11 cellular contexts compared by ENCODE assay signal in the genomic region with DNA sequence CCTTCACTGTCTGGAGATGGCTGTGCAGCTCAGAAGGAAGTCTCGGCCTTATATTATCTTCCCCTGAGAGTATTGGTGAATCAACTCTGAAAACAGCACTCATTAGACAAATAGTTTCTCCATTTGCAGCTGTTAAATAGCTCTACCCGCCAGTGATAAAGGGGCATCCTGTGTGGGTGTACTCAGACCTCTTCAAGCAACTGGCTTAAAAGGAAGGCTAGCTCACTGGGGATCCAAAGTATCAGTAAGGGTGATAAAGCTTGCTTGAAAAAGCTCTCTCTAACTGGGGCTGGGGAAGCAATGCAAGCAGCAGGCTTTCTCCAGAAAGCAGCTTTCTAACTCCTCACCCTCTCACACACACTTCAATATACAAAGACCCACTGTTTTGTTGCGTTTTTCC.
A peak's percentile ranks its signal among the peaks of the same experiment; 100 is the strongest.
DNase-seq lines count a peak whose midpoint lies in the region; ATAC-seq and TF ChIP-seq lines count a peak whose summit lies in the region.
"Had no signal": no experiment of that assay in that cellular context is flagged by ENCODE, and none has a peak within 500 bp of the region (broad histone marks: within the 10 kb centered on the region; RNA-seq: fewer than 3 reads in every experiment).

No MANE protein-coding gene starts in this region.

- peaks cover 49% of the 10 kb centered on the region for H3K4me1 ChIP-seq in smooth muscle cell (ENCODE audit: low read depth)

- ATAC-seq in HG02759 (IDR thresholded peaks at IDR 0.05; ENCODE audit: unreplicated experiment) (peak; percentile 37), T-cell (replicated peaks in 1 of 4) (no peak)

- peak overlapping the region; percentile 99 for H3K27ac Mint-ChIP-seq in T-cell
- H3K27ac Mint-ChIP-seq: H9 had no signal

- H2AFZ ChIP-seq in smooth muscle cell (ENCODE audit: low read depth), result no peak overlapping the region

- H3K27me3 Mint-ChIP-seq in T-cell, result no peaks in the 10 kb centered on the region

- peak overlapping the region; percentile 86 for H3K4me2 ChIP-seq in smooth muscle cell

- no peaks in the 10 kb centered on the region for H3K36me3 ChIP-seq in smooth muscle cell (ENCODE audit: low read depth)

- H3K9me3 ChIP-seq in smooth muscle cell (replicated peaks; ENCODE audit: low read depth), result no peaks in the 10 kb centered on the region

- 25% methylated on average over 3 of the region's 3 CpGs for WGBS in smooth muscle cell (ENCODE audit: low lambda C conversion rate)

- no peaks in the 10 kb centered on the region for H3K79me2 ChIP-seq in smooth muscle cell (ENCODE audit: low read depth)

- no peak overlapping the region for H3K9ac ChIP-seq in smooth muscle cell (ENCODE audit: low read depth)

- peaks cover 48 to 72% (median 70%) of the 10 kb centered on the region in 3 donors for H3K4me1 Mint-ChIP-seq in T-cell

- H3F3A ChIP-seq in smooth muscle cell (ENCODE audit: low read depth), result peaks cover 16% of the 10 kb centered on the region

- CTCF ChIA-PET in T-cell (lab: Charles Lee), result interaction anchor here in 1 of 2 donors (1.3 to 1.9 kb wide), 3 partner anchors 9 to 19 kb away, joined by 3 to 6 read pairs (median 3); no protein-coding TSS in a partner anchor

- H3K4me3 Mint-ChIP-seq in T-cell, result peak overlapping the region; percentile 49 to 94 (median 82)

- no peaks in the 10 kb centered on the region for H3K9me3 Mint-ChIP-seq in T-cell
- H3K9me3 Mint-ChIP-seq: H9 had no signal

- peak; percentile 61 for DNase-seq in activated CD8-positive, alpha-beta memory T cell treated with anti-CD3 and anti-CD28 coated beads for 24 hours
- no peak for DNase-seq in activated CD8-positive, alpha-beta memory T cell treated with anti-CD3 and anti-CD28 coated beads, Interleukin-2, amount 50 U/mL, for 4 hours
- DNase-seq in T-cell (no peak), smooth muscle cell (lab: John Stamatoyannopoulos, UW; ENCODE audit: unreplicated experiment) (no peak), NCI-H146 treated with DMSO at 0.1 percent for 48 hours (lab: John Stamatoyannopoulos, UW; ENCODE audit: unreplicated experiment) (no peak), NCI-H345 (lab: John Stamatoyannopoulos, UW) (no peak), NCI-H2029 (lab: John Stamatoyannopoulos, UW) (no peak)
- DNase-seq: H9; RPMI8226; stimulated activated CD4-positive, alpha-beta T cell treated with anti-CD3 and anti-CD28 coated beads, Interleukin-15, amount 100 ng/mL, for 24 hours had no signal

- POLR2A ChIA-PET in T-cell (lab: Charles Lee), result interaction anchor here (0.6 to 1.2 kb wide), 3 partner anchors 10 to 64 kb away, joined by 3 to 10 read pairs (median 5); no protein-coding TSS in a partner anchor

- TF ChIP-seq CTCF in smooth muscle cell (IDR thresholded peaks at IDR 0.05; ENCODE audit: borderline replicate concordance, insufficient read depth, poor library complexity, severe bottlenecking), result no peak

- no peaks in the 10 kb centered on the region for H4K20me1 ChIP-seq in smooth muscle cell (ENCODE audit: low read depth)

- H3K36me3 Mint-ChIP-seq in T-cell, result no peaks in the 10 kb centered on the region

- peak overlapping the region; percentile 5 for H3K27ac ChIP-seq in smooth muscle cell (ENCODE audit: low read depth)

- H3K4me3 ChIP-seq in smooth muscle cell, result no peak overlapping the region

- H3K27me3 ChIP-seq in smooth muscle cell (ENCODE audit: low read depth), result no peaks in the 10 kb centered on the region
